In genomic region chr10:79390551-79391229, GRCh38 we compare ENCODE assay signal across 9 cellular contexts. TPM values are rescaled to one million over a fixed set of nuclear protein-coding genes. Genes with fewer than 3 reads are reported as not detected.
A peak's percentile ranks its signal among the peaks of the same experiment; 100 is the strongest.
DNase-seq lines count a peak whose midpoint lies in the region; ATAC-seq, FAIRE-seq and TF ChIP-seq lines count a peak whose summit lies in the region.
"Had no signal": no experiment of that assay in that cellular context is flagged by ENCODE, and none has a peak within 500 bp of the region (broad histone marks: within the 10 kb centered on the region; RNA-seq: fewer than 3 reads in every experiment).

No MANE protein-coding gene starts in this region.

- WGBS in GM12878 (ENCODE audit: insufficient coverage, insufficient replicate concordance, low lambda C conversion rate, missing lambda C conversion rate): 44% methylated on average over 15 of the region's 16 CpGs

- intact Hi-C loops in Right ventricle myocardium inferior (cut with DNase I): no loop called here
- intact Hi-C loops in left ventricle myocardium superior (cut with micrococcal nuclease): loop anchor here (10.0 kb wide), 1 partner anchor 54 kb away; the partner anchor contains the start of gene ZCCHC24
- intact Hi-C loops in GM12878 (cut with micrococcal nuclease; ENCODE audit: unreplicated experiment): no loop called here
- intact Hi-C loops in lower lobe of right lung (cut with DNase I): no loop called here
- intact Hi-C loops in upper lobe of right lung (cut with DNase I): no loop called here

- no TSS peak for BruUV-seq in GM12878 (replicated peaks; lab: Mats Ljungman, UMichigan)

- no peaks in the 10 kb centered on the region for H4K20me1 ChIP-seq in GM12878 (ENCODE audit: control insufficient read depth, insufficient read depth)

- H3K4me2 ChIP-seq in GM12878 (ENCODE audit: control insufficient read depth, insufficient read depth): no peak overlapping the region

- TF ChIP-seq RAD21 in GM12878 (IDR thresholded peaks at IDR 0.05; ENCODE audit: insufficient read depth, low read depth, low read length): no peak

- POLR2A ChIA-PET in GM12878 (lab: Charles Lee): no interaction called here

- no peak for TF ChIP-seq POLR2A in GM12878 (IDR thresholded peaks at IDR 0.05; ENCODE audit: low read depth, low read length)

- SMC1A ChIA-PET in GM12878 (lab: Charles Lee; ENCODE audit: uncharacterized antibody, unreplicated experiment): no interaction called here

- CTCF ChIA-PET in GM12878 (lab: Yijun Ruan, JAX): interaction anchor here (1.1 to 4.1 kb wide), 2 partner anchors 17 to 46 kb away, joined by 3 to 25 read pairs; no protein-coding TSS in a partner anchor

- ATAC-seq in Right ventricle myocardium inferior (no peak), left ventricle myocardium superior (no peak), GM12878 (peak; percentile 13; the same call in 2 of the 3 replicates), lower lobe of right lung (peak; percentile 6 to 22), upper lobe of right lung (peak; percentile 28), HG02798 (IDR thresholded peaks at IDR 0.05; ENCODE audit: poor library complexity, unreplicated experiment) (no peak)

- TF ChIP-seq CTCF in GM12878 (IDR thresholded peaks at IDR 0.05 in 2 of 3, conservative IDR thresholded peaks at IDR 0.05 in 1 of 3; ENCODE audit: control insufficient read depth in 2 of 3, extremely low read depth in 1 of 3, insufficient read depth in 1 of 3, low read depth in 3 of 3, low read length in 3 of 3) (peak in 1 of 3 experiments; percentile 7; a peak in 1 of 6 replicates), lower lobe of right lung (IDR thresholded peaks at IDR 0.05) (no peak), upper lobe of right lung (IDR thresholded peaks at IDR 0.05) (peak; percentile 21)

- no peaks in the 10 kb centered on the region for H3K79me2 ChIP-seq in GM12878 (ENCODE audit: control insufficient read depth, insufficient read depth, low read length)
- H3K79me2 ChIP-seq: parathyroid adenoma had no signal

- no peak overlapping the region for H2AFZ ChIP-seq in GM12878 (ENCODE audit: control insufficient read depth, low read depth, low read length)
- H2AFZ ChIP-seq: parathyroid adenoma had no signal

- no peaks in the 10 kb centered on the region for H3K9me3 ChIP-seq in GM12878 (replicated peaks; ENCODE audit: control insufficient read depth, insufficient read depth, low read length)
- H3K9me3 ChIP-seq in lower lobe of right lung: no peaks in the 10 kb centered on the region
- no peaks in the 10 kb centered on the region for H3K9me3 ChIP-seq in upper lobe of right lung

- peaks cover 6% of the 10 kb centered on the region; the same call in 1 of the 2 replicates for H3K4me1 ChIP-seq in GM12878 (ENCODE audit: control insufficient read depth, insufficient read depth, low read length)
- peaks cover 9% of the 10 kb centered on the region for H3K4me1 ChIP-seq in lower lobe of right lung
- H3K4me1 ChIP-seq in upper lobe of right lung: peaks cover 8% of the 10 kb centered on the region
- H3K4me1 ChIP-seq: parathyroid adenoma had no signal

- H3K9ac ChIP-seq in GM12878 (ENCODE audit: control insufficient read depth, insufficient read depth, low read length): no peak overlapping the region
- H3K9ac ChIP-seq: parathyroid adenoma had no signal

- H3K36me3 ChIP-seq in GM12878 (ENCODE audit: control insufficient read depth in 2 of 2, insufficient read depth in 2 of 2, low read length in 1 of 2) (no peaks in the 10 kb centered on the region), lower lobe of right lung (peaks cover 42% of the 10 kb centered on the region), upper lobe of right lung (peaks cover 4% of the 10 kb centered on the region)

- no peak for TF ChIP-seq EP300 in GM12878 (IDR thresholded peaks at IDR 0.05; ENCODE audit: borderline replicate concordance in 1 of 2, control insufficient read depth in 1 of 2, low read depth in 2 of 2, low read length in 2 of 2)

- H3K4me3 ChIP-seq in GM12878 (no peak overlapping the region), lower lobe of right lung (no peak overlapping the region), upper lobe of right lung (no peak overlapping the region)

- H3K27me3 ChIP-seq in GM12878 (replicated peaks in 1 of 2; ENCODE audit: control insufficient read depth in 2 of 2, insufficient read depth in 2 of 2, low read length in 1 of 2): no peaks in the 10 kb centered on the region; a peak in 1 of 4 replicates
- H3K27me3 ChIP-seq in lower lobe of right lung (ENCODE audit: low read depth): no peaks in the 10 kb centered on the region
- no peaks in the 10 kb centered on the region for H3K27me3 ChIP-seq in upper lobe of right lung

- RAD21 ChIA-PET in GM12878 (lab: Charles Lee; ENCODE audit: unreplicated experiment): interaction anchor here (0.9 to 1.5 kb wide), 3 partner anchors 16 to 97 kb away, joined by 3 to 4 read pairs (median 3); no protein-coding TSS in a partner anchor

- in situ Hi-C loops in GM12878 (cut with MboI): no loop called here

- H3K27ac ChIP-seq in GM12878 (ENCODE audit: control insufficient read depth, insufficient read depth) (no peak overlapping the region), lower lobe of right lung (no peak overlapping the region), upper lobe of right lung (no peak overlapping the region)
- H3K27ac ChIP-seq: parathyroid adenoma had no signal

- FAIRE-seq in GM12878 (lab: Jason Lieb, UNC): no peak

- DNase-seq in Right ventricle myocardium inferior (ENCODE audit: missing footprints): peak; percentile 74
- no peak for DNase-seq in left ventricle myocardium superior
- no peak for DNase-seq in GM12878 (ENCODE audit: low read depth, low spot score)
- peak; percentile 47 for DNase-seq in lower lobe of right lung
- DNase-seq in upper lobe of right lung: peak; percentile 62
- DNase-seq in DMS153 treated with DMSO at 0.1 percent for 48 hours (lab: John Stamatoyannopoulos, UW; ENCODE audit: unreplicated experiment): no peak
- no peak for DNase-seq in DMS 273 treated with DMSO at 0.1 percent for 48 hours (lab: John Stamatoyannopoulos, UW)

TF ChIP-seq in GM12878, 131 proteins besides CTCF, POLR2A, EP300 and RAD21 (continues in another document):
- no peak for TF ChIP-seq NFYA (IDR thresholded peaks at IDR 0.05; ENCODE audit: borderline replicate concordance, low read depth, low read length)
- no peak for TF ChIP-seq BCL11A (IDR thresholded peaks at IDR 0.05; ENCODE audit: low read depth, low read length)
- no peak for TF ChIP-seq RB1 (IDR thresholded peaks at IDR 0.05; ENCODE audit: borderline replicate concordance)
- no peak for TF ChIP-seq RELA (IDR thresholded peaks at IDR 0.05; ENCODE audit: borderline replicate concordance, partially characterized antibody)
- no peak for TF ChIP-seq RFX5 (IDR thresholded peaks at IDR 0.05; ENCODE audit: low read depth, low read length)
- TF ChIP-seq E2F4 (IDR thresholded peaks at IDR 0.05; ENCODE audit: low read depth, low read length): no peak

RNA-seq across cellular contexts. Expression of gene PPIF, which starts 43.4 kb away (rescaled TPM):
- total RNA-seq in Right ventricle myocardium inferior: 151 TPM
- total RNA-seq in left ventricle myocardium superior: 139 TPM
- 73.4 and 105 TPM in 2 replicates for total RNA-seq in GM12878 (2013; cell fraction: nucleolus; rRNA removed)
- total RNA-seq in GM12878 (2014; rRNA removed): 52.1 and 52.4 TPM in 2 replicates
- 69.0 and 78.3 TPM in 2 replicates for total RNA-seq in GM12878 (2014; rRNA removed; fragmentation: Illumina TruSeq; extraction: Trizol)
- total RNA-seq in GM12878 (2021): 162 and 180 TPM in 2 replicates
- polyA plus RNA-seq in GM12878 (2011; ENCODE audit: low read depth): 78.0 TPM
- 111 and 145 TPM in 2 replicates for polyA plus RNA-seq in GM12878 (2011; rRNA removed)
- polyA plus RNA-seq in GM12878 (2011; cell fraction: cytosol; rRNA removed): 220 and 257 TPM in 2 replicates
- polyA plus RNA-seq in GM12878 (2011; cell fraction: nucleus; rRNA removed): 250 and 304 TPM in 2 replicates
- 81.9 and 104 TPM in 2 replicates for polyA plus RNA-seq in GM12878 (2012)
- polyA plus RNA-seq in GM12878 (2014; fragmentation: Illumina TruSeq; extraction: Trizol): 106 and 164 TPM in 2 replicates
- 10 to 100 TPM; 28.8 to 71.9 TPM for polyA plus RNA-seq in GM12878 (2014; fragmentation: Nextera tagmentation; extraction: Ambion mirVana)
- polyA plus RNA-seq in GM12878 (2014; rRNA removed): 127 and 129 TPM in 2 replicates
- polyA plus RNA-seq in GM12878 (2016; fragmentation: Nextera tagmentation; extraction: Ambion mirVana): 100 to 1,000 TPM; 129 to 140 TPM
- polyA minus RNA-seq in GM12878 (2011; rRNA and poly(A)+ RNA removed): 132 and 134 TPM in 2 replicates
- 44.8 and 52.4 TPM in 2 replicates for polyA minus RNA-seq in GM12878 (2011; cell fraction: cytosol; rRNA and poly(A)+ RNA removed)
- polyA minus RNA-seq in GM12878 (2011; cell fraction: nucleus; rRNA and poly(A)+ RNA removed): 114 and 180 TPM in 2 replicates
- 28.5 TPM for total RNA-seq in lower lobe of right lung
- total RNA-seq in upper lobe of right lung: 30.7 TPM

RNA-seq across cellular contexts. Expression of gene ZCCHC24, which starts 54.7 kb away (rescaled TPM):
- total RNA-seq in Right ventricle myocardium inferior (60.1 TPM), left ventricle myocardium superior (49.0 TPM), GM12878 (2014; rRNA removed) (not detected in 2 replicates), GM12878 (2014; rRNA removed; fragmentation: Illumina TruSeq; extraction: Trizol) (0.04 and 0.05 TPM in 2 replicates), GM12878 (2021) (0.24 and 0.62 TPM in 2 replicates), lower lobe of right lung (34.7 TPM), upper lobe of right lung (32.4 TPM)
- total RNA-seq in GM12878 (2013; cell fraction: nucleolus; rRNA removed): 0.51 and 0.54 TPM in 2 replicates
- polyA plus RNA-seq in GM12878 (2011; ENCODE audit: low read depth): 0.09 TPM
- polyA plus RNA-seq in GM12878 (2011; rRNA removed) (0.16 and 0.34 TPM in 2 replicates), GM12878 (2014; fragmentation: Illumina TruSeq; extraction: Trizol) (0.03 and 0.04 TPM in 2 replicates), GM12878 (2014; fragmentation: Nextera tagmentation; extraction: Ambion mirVana) (under 1 TPM in 1 of 2 experiments, not detected in 1; 0.02 TPM), GM12878 (2014; rRNA removed) (0.04 TPM in 2 replicates), GM12878 (2016; fragmentation: Nextera tagmentation; extraction: Ambion mirVana) (not detected)
- polyA plus RNA-seq in GM12878 (2011; cell fraction: cytosol; rRNA removed): 0.38 and 0.45 TPM in 2 replicates
- polyA plus RNA-seq in GM12878 (2011; cell fraction: nucleus; rRNA removed): 0.37 and 0.39 TPM in 2 replicates
- 0.11 and 0.16 TPM in 2 replicates for polyA plus RNA-seq in GM12878 (2012)
- 0.22 and 0.57 TPM in 2 replicates for polyA minus RNA-seq in GM12878 (2011; rRNA and poly(A)+ RNA removed)
- polyA minus RNA-seq in GM12878 (2011; cell fraction: cytosol; rRNA and poly(A)+ RNA removed): 0.27 and 0.31 TPM in 2 replicates
- 0.24 and 0.29 TPM in 2 replicates for polyA minus RNA-seq in GM12878 (2011; cell fraction: nucleus; rRNA and poly(A)+ RNA removed)

Comparison
In these comparisons a context has a peak if more than half of its experiments do, and no peak if none do; other contexts are left out.
1. DNase-seq: peak in Right ventricle myocardium inferior (single experiment), lower lobe of right lung (single experiment) and upper lobe of right lung (single experiment); none in left ventricle myocardium superior (single experiment), GM12878 (single experiment), DMS153 treated with DMSO at 0.1 percent for 48 hours (single experiment) and DMS 273 treated with DMSO at 0.1 percent for 48 hours (single experiment).
2. ATAC-seq: peak in GM12878 (single experiment), lower lobe of right lung (2 of 2) and upper lobe of right lung (single experiment); none in Right ventricle myocardium inferior (single experiment), left ventricle myocardium superior (single experiment) and HG02798 (single experiment).
3. RNA of gene ZCCHC24, which starts 54.7 kb away (total RNA-seq): 60.1 TPM in Right ventricle myocardium inferior (single experiment), 49.0 TPM in left ventricle myocardium superior (single experiment), 34.7 TPM in lower lobe of right lung (single experiment) and 32.4 TPM in upper lobe of right lung (single experiment); 0.04 to 0.62 TPM in GM12878; every median in the first group is over 10 times any median in the second.